In the genomic region with DNA sequence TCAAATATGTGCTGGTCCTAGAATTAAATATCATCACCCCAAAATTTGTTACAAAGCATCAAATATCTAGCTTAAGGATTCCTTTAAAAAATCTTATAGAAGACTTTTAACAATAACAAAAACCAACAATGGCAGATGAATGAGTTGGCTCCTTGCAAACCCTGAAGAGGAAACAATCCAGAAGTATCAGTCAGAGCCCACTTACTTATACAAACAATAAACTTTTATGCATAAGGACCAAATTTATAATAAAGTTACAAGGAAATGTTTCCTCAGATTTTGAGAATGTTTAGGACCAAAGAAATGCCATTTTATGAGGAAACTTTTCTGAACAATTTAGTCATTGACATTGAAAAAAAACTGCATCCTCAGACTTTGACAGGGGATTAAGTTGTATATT, we compare ENCODE assay signal across 32 cellular contexts. TPM values are rescaled to one million over a fixed set of nuclear protein-coding genes. Genes with fewer than 3 reads are reported as not detected.
"Had no signal": no experiment of that assay in that cellular context is flagged by ENCODE, and none has a peak within 500 bp of the region (broad histone marks: within the 10 kb centered on the region; RNA-seq: fewer than 3 reads in every experiment).

No MANE protein-coding gene starts in this region.

- H3K9me3 ChIP-seq: esophagus squamous epithelium, gastroesophageal sphincter, heart right ventricle had no signal

- H3K4me1 ChIP-seq: gastroesophageal sphincter had no signal

- H3K79me2 ChIP-seq: hepatocyte had no signal

- H3K4me2 ChIP-seq: hepatocyte had no signal

- H3K36me3 ChIP-seq: brain microvascular endothelial cell, esophagus squamous epithelium, gastroesophageal sphincter, heart right ventricle, WERI-Rb-1 had no signal

- H3K27ac ChIP-seq: brain microvascular endothelial cell, gastroesophageal sphincter, heart right ventricle, hepatocyte, WERI-Rb-1 had no signal

- H3K4me3 ChIP-seq: esophagus squamous epithelium, gastroesophageal sphincter, heart right ventricle, hepatocyte had no signal

- DNase-seq: activated B cell treated with CpG ODN at 0.5 μM for 24 hours; activated CD4-positive, alpha-beta memory T cell treated with anti-CD3 and anti-CD28 coated beads for 36 hours; activated CD4-positive, alpha-beta T cell treated with anti-CD3 and anti-CD28 coated beads for 36 hours; activated CD4-positive, alpha-beta T cell treated with anti-CD3 and anti-CD28 coated beads, Interleukin-2, amount 10 ng/mL, durations not matched to agents 24 days and 14 days; activated CD4-positive, CD25-positive, alpha-beta regulatory T cell treated with anti-CD3 and anti-CD28 coated beads, Interleukin-2, amount 50 U/mL, for 72 hours; activated CD8-positive, alpha-beta memory T cell treated with anti-CD3 and anti-CD28 coated beads, Interleukin-2, amount 10 ng/mL, durations not matched to agents 7 days and 5 days; activated CD8-positive, alpha-beta memory T cell treated with anti-CD3 and anti-CD28 coated beads, Interleukin-2, amount 50 U/mL, for 4 hours; activated CD8-positive, alpha-beta T cell treated with anti-CD3 and anti-CD28 coated beads, Interleukin-2, amount 10 ng/mL, durations not matched to agents 7 days and 5 days; activated gamma-delta T cell; activated naive CD4-positive, alpha-beta T cell; activated naive CD4-positive, alpha-beta T cell treated with anti-CD3 and anti-CD28 coated beads, Interleukin-2, amount 10 ng/mL, durations not matched to agents 7 days and 5 days; activated naive CD8-positive, alpha-beta T cell treated with anti-CD3 and anti-CD28 coated beads, Interleukin-2, amount 10 ng/mL, durations not matched to agents 7 days and 5 days; activated T-cell treated with anti-CD3 and anti-CD28 coated beads, Interleukin-2, amount 50 U/mL, for 1 hour; activated T-cell treated with anti-CD3 and anti-CD28 coated beads, Interleukin-2, amount 50 U/mL, for 72 hours; amniotic stem cell; anterior cingulate cortex; brain microvascular endothelial cell; cortex of kidney; dermis blood vessel endothelial cell; effector CD4-positive, alpha-beta T cell; effector memory CD8-positive, alpha-beta T cell; esophagus squamous epithelium; foreskin melanocyte; heart right ventricle; T-helper 1 cell; T-helper 17 cell; T1000; WERI-Rb-1 had no signal

- H3K27me3 ChIP-seq: brain microvascular endothelial cell, esophagus squamous epithelium, heart right ventricle, hepatocyte had no signal

- ATAC-seq: activated CD4-positive, alpha-beta T cell treated with anti-CD3 and anti-CD28 coated beads for 36 hours; activated CD8-positive, alpha-beta memory T cell treated with anti-CD3 and anti-CD28 coated beads, Interleukin-2, amount 10 ng/mL, durations not matched to agents 7 days and 5 days; activated CD8-positive, alpha-beta T cell treated with anti-CD3 and anti-CD28 coated beads, Interleukin-2, amount 10 ng/mL, durations not matched to agents 7 days and 5 days; activated naive CD4-positive, alpha-beta T cell treated with anti-CD3 and anti-CD28 coated beads, Interleukin-2, amount 50 U/mL, for 72 hours; activated T-cell treated with anti-CD3 and anti-CD28 coated beads, Interleukin-2, amount 50 U/mL, for 72 hours; effector memory CD8-positive, alpha-beta T cell; gastroesophageal sphincter; heart right ventricle; T-helper 17 cell had no signal

- H2AFZ ChIP-seq: hepatocyte had no signal

RNA-seq across cellular contexts. Expression of a gene that starts 52.7 kb away (rescaled TPM):
- total RNA-seq: chondrocyte had no signal
